In the genomic region with DNA sequence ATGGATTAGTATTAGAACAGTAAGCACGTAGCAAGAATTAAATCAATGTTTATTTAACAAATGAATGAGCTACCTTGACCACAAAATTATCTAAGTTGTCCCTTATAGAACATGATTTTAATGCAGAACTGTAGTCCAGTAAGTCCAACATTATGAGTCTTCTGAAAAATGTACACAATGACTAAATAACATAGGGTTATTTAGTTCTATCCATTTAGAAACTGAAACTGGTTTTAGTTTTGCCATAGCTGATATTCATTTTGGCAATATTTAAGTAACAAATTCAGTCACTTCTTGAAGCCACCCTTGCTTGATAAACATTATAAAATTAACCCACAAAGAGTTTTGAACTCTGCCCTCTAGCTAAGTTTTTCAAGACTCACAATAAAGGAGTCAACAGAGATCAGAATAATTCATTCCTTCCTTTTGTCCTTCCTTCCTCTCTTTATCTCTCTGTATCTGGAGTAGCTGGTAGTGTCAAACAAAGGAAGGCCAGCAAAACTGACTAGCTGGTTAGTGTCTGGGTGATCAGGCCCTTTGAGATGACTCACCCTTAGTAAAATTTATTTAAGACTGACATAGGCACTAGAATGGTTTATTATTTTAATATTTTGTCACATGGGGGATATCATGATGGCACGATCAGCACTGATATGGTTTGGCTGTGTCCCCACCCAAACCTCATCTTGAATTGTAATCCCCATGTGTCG, we compare ENCODE assay signal across 34 cellular contexts.
DNase-seq lines count a peak whose midpoint lies in the region; ATAC-seq and TF ChIP-seq lines count a peak whose summit lies in the region.
"Had no signal": no experiment of that assay in that cellular context is flagged by ENCODE, and none has a peak within 500 bp of the region (broad histone marks: within the 10 kb centered on the region; RNA-seq: fewer than 3 reads in every experiment).

No MANE protein-coding gene starts in this region.

- ATAC-seq in PC-3 (peak; percentile 98), left colon (peak; percentile 64)
- ATAC-seq: CD8-positive, alpha-beta T cell; heart left ventricle; naive thymus-derived CD4-positive, alpha-beta T cell; psoas muscle had no signal

- POLR2A ChIA-PET in PC-3 (lab: Charles Lee; ENCODE audit: unreplicated experiment): interaction anchor here (0.5 to 0.6 kb wide), 3 partner anchors 13 to 345 kb away, joined by 3 to 4 read pairs (median 3); no protein-coding TSS in a partner anchor

- peaks cover 7% of the 10 kb centered on the region for H3K4me1 Mint-ChIP-seq in endodermal cell

- H3K9ac ChIP-seq in PC-3 (ENCODE audit: low read length): no peak overlapping the region
- H3K9ac ChIP-seq in endodermal cell (ENCODE audit: extremely low read depth, low read length, poor library complexity, severe bottlenecking): no peak overlapping the region

- TF ChIP-seq CTCF in PC-3 (conservative IDR thresholded peaks at IDR 0.05; ENCODE audit: low read depth, low read length) (no peak), endodermal cell (conservative IDR thresholded peaks at IDR 0.05) (no peak)

- no peaks in the 10 kb centered on the region for H3K9me3 ChIP-seq in PC-3 (ENCODE audit: low read length)
- H3K9me3 ChIP-seq in endodermal cell (ENCODE audit: control insufficient read depth, low read length): peaks cover 34% of the 10 kb centered on the region
- H3K9me3 ChIP-seq: adrenal gland, psoas muscle, sigmoid colon had no signal

- no peaks in the 10 kb centered on the region for H3K79me2 ChIP-seq in PC-3 (ENCODE audit: low read length)

- intact Hi-C loops in PC-3 (cut with micrococcal nuclease) (no loop called here), left colon (cut with DNase I, micrococcal nuclease) (no loop called here)

- no peaks in the 10 kb centered on the region for H3K27me3 Mint-ChIP-seq in endodermal cell (ENCODE audit: insufficient read depth)
- H3K27me3 Mint-ChIP-seq: B cell; brain; IgD-negative memory B cell; naive thymus-derived CD4-positive, alpha-beta T cell; type B pancreatic cell had no signal

- no peaks in the 10 kb centered on the region for H3K36me3 ChIP-seq in PC-3 (ENCODE audit: low read depth, low read length)
- H3K36me3 ChIP-seq in endodermal cell (ENCODE audit: control insufficient read depth, insufficient read depth, low read length): no peaks in the 10 kb centered on the region
- H3K36me3 ChIP-seq: adrenal gland, sigmoid colon had no signal

- H3K36me3 Mint-ChIP-seq in endodermal cell (ENCODE audit: low read depth): peaks cover 34% of the 10 kb centered on the region

- 90 to 95% methylated on average over 1 to 3 of the region's 3 CpGs for WGBS in endodermal cell (ENCODE audit: insufficient coverage in 1 of 2, insufficient read length in 1 of 2), 2 experiments

- H3K27ac ChIP-seq in PC-3 (ENCODE audit: low read length) (peak overlapping the region; percentile 48), endodermal cell (ENCODE audit: low read depth, low read length) (no peak overlapping the region)
- H3K27ac ChIP-seq: adrenal gland, heart left ventricle, psoas muscle, RWPE1, sigmoid colon had no signal

- H3K9me3 Mint-ChIP-seq in endodermal cell: peaks cover 44% of the 10 kb centered on the region
- H3K9me3 Mint-ChIP-seq: type B pancreatic cell had no signal

- no peak overlapping the region for H3K27ac Mint-ChIP-seq in endodermal cell
- H3K27ac Mint-ChIP-seq: activated T-cell treated with anti-CD3 and anti-CD28 coated beads, Interleukin-2, amount 50 U/mL, for 72 hours; B cell; brain; CD8-positive, alpha-beta T cell; IgD-negative memory B cell; T-helper 1 cell treated with Interleukin-12 subunit alpha and Interleukin-12 subunit beta and Interleukin-4 antibody, amounts not matched to agents 30 μg/mL and 1 μg/mL, for 36 hours; type B pancreatic cell had no signal

- no peak overlapping the region for H3K4me3 Mint-ChIP-seq in endodermal cell
- H3K4me3 Mint-ChIP-seq: activated T-cell treated with anti-CD3 and anti-CD28 coated beads, Interleukin-2, amount 50 U/mL, for 72 hours; B cell; brain; CD8-positive, alpha-beta T cell; H9; T-helper 1 cell treated with Interleukin-12 subunit alpha and Interleukin-12 subunit beta and Interleukin-4 antibody, amounts not matched to agents 30 μg/mL and 1 μg/mL, for 36 hours; type B pancreatic cell had no signal

- H3K9me2 ChIP-seq in PC-3 (replicated peaks; ENCODE audit: low read length): no peaks in the 10 kb centered on the region

- H3K27me3 ChIP-seq in PC-3 (ENCODE audit: low read length): no peaks in the 10 kb centered on the region
- no peaks in the 10 kb centered on the region for H3K27me3 ChIP-seq in endodermal cell (ENCODE audit: control insufficient read depth, insufficient read depth, low read length, poor library complexity, severe bottlenecking)
- H3K27me3 ChIP-seq: adrenal gland, heart left ventricle, sigmoid colon had no signal

- CTCF ChIA-PET in PC-3 (lab: Charles Lee): interaction anchor here (0.6 kb wide), 1 partner anchor 10 kb away, joined by 3 read pairs; no protein-coding TSS in a partner anchor

- no TSS peak for BruUV-seq in PC-3 (replicated peaks; lab: Mats Ljungman, UMichigan)

- H3K4me1 ChIP-seq in PC-3 (ENCODE audit: insufficient read depth, low read length): peaks cover 18% of the 10 kb centered on the region; the same call in 1 of the 2 replicates
- H3K4me1 ChIP-seq in endodermal cell (ENCODE audit: control insufficient read depth, insufficient read depth, low read length): no peaks in the 10 kb centered on the region
- H3K4me1 ChIP-seq: psoas muscle had no signal

- H3K4me2 ChIP-seq in PC-3 (ENCODE audit: low read length): peak overlapping the region; percentile 14

- no peaks in the 10 kb centered on the region for H3F3A ChIP-seq in PC-3 (ENCODE audit: low read length, unreplicated experiment)

- H2AFZ ChIP-seq in PC-3 (ENCODE audit: low read length): no peak overlapping the region

- no peaks in the 10 kb centered on the region for H4K20me1 ChIP-seq in PC-3 (ENCODE audit: low read length)

- no peak overlapping the region for H3K4me3 ChIP-seq in PC-3 (ENCODE audit: low read length)
- peak overlapping the region; percentile 7 for H3K4me3 ChIP-seq in endodermal cell (ENCODE audit: low read length)
- H3K4me3 ChIP-seq: adrenal gland, heart left ventricle, psoas muscle, sigmoid colon had no signal

- peak; percentile 45 for DNase-seq in ELR (ENCODE audit: low read depth)
- peak; percentile 74 for DNase-seq in PC-3
- no peak for DNase-seq in endodermal cell
- DNase-seq in left colon: no peak
- DNase-seq in dedifferentiated amniotic fluid mesenchymal stem cell (ENCODE audit: extremely low spot score): no peak
- no peak for DNase-seq in activated CD8-positive, alpha-beta memory T cell treated with anti-CD3 and anti-CD28 coated beads for 24 hours
- no peak for DNase-seq in stimulated activated CD4-positive, alpha-beta T cell treated with anti-CD3 and anti-CD28 coated beads, Interleukin-4, amount 100 ng/mL, for 24 hours
- DNase-seq in HT-29 (ENCODE audit: low spot score): no peak
- DNase-seq: ACHN; activated CD4-positive, alpha-beta T cell treated with anti-CD3 and anti-CD28 coated beads, Interleukin-2, amount 50 U/mL, for 4 hours; activated naive CD4-positive, alpha-beta T cell; activated T-cell treated with anti-CD3 and anti-CD28 coated beads, Interleukin-2, amount 50 U/mL, for 72 hours; adrenal gland; CD8-positive, alpha-beta T cell; DMS 273 treated with DMSO at 0.1 percent for 48 hours; H9; heart left ventricle; kidney; midbrain; naive thymus-derived CD4-positive, alpha-beta T cell; NCI-H1092 treated with DMSO at 0.1 percent for 48 hours; NCI-H1694 treated with DMSO at 0.1 percent for 48 hours; NCI-H2171 treated with DMSO at 0.1 percent for 48 hours; NCI-H510A treated with DMSO at 0.1 percent for 48 hours; psoas muscle; sigmoid colon; stimulated activated CD4-positive, alpha-beta T cell treated with anti-CD3 and anti-CD28 coated beads, Interleukin-4, amount 100 ng/mL, for 4 hours; substantia nigra had no signal

Comparison
In these comparisons a context has a peak if more than half of its experiments do, and no peak if none do; other contexts are left out.
1. DNase-seq: peak in ELR (single experiment) and PC-3 (single experiment); none in endodermal cell (single experiment), left colon (0 of 2), dedifferentiated amniotic fluid mesenchymal stem cell (single experiment), activated CD8-positive, alpha-beta memory T cell treated with anti-CD3 and anti-CD28 coated beads for 24 hours (single experiment), stimulated activated CD4-positive, alpha-beta T cell treated with anti-CD3 and anti-CD28 coated beads, Interleukin-4, amount 100 ng/mL, for 24 hours (single experiment) and HT-29 (single experiment).